In genomic region chr3:128698211-128699011, GRCh38 we compare ENCODE assay signal across 8 cellular contexts. TPM values are rescaled to one million over a fixed set of nuclear protein-coding genes. Genes with fewer than 3 reads are reported as not detected.
A peak's percentile ranks its signal among the peaks of the same experiment; 100 is the strongest.
DNase-seq lines count a peak whose midpoint lies in the region; ATAC-seq and TF ChIP-seq lines count a peak whose summit lies in the region.

No MANE protein-coding gene starts in this region.

- H2BK5ac ChIP-seq in H9 (ENCODE audit: insufficient read length, low read length): no peak overlapping the region
- H2BK5ac ChIP-seq in mesendoderm (ENCODE audit: low read length): no peak overlapping the region

- H3K18ac ChIP-seq in H9 (ENCODE audit: insufficient read length, low read depth, low read length) (peak overlapping the region; percentile 22), mesendoderm (ENCODE audit: low read length) (peak overlapping the region; percentile 33)

- H4K8ac ChIP-seq in H9 (replicated peaks; ENCODE audit: insufficient read length, low read depth, low read length) (no peak overlapping the region), mesendoderm (ENCODE audit: low read depth, low read length) (no peak overlapping the region)

- peak overlapping the region in 1 of 3 experiments; percentile 52; a peak in 1 of 7 replicates for H3K27ac Mint-ChIP-seq in H9
- no peak overlapping the region for H3K27ac Mint-ChIP-seq in activated CD8-positive, alpha-beta T cell treated with anti-CD3 and anti-CD28 coated beads, Interleukin-2, amount 10 ng/mL, durations not matched to agents 7 days and 5 days

- H2AK5ac ChIP-seq in H9 (ENCODE audit: insufficient read length, low read length): no peak overlapping the region
- H2AK5ac ChIP-seq in mesendoderm (ENCODE audit: low read length): no peak overlapping the region

- H3K79me1 ChIP-seq in H9 (ENCODE audit: insufficient read depth, low read depth, low read length, poor library complexity, severe bottlenecking): no peaks in the 10 kb centered on the region
- H3K79me1 ChIP-seq in mesendoderm (ENCODE audit: low read length): no peaks in the 10 kb centered on the region

- peak overlapping the region; percentile 89 for H2AFZ ChIP-seq in ACC112 (ENCODE audit: low read length, unreplicated experiment)
- H2AFZ ChIP-seq in H9 (ENCODE audit: low read length): no peak overlapping the region

- no peak overlapping the region for H2BK120ac ChIP-seq in H9 (ENCODE audit: low read depth, low read length, poor library complexity, severe bottlenecking)
- no peak overlapping the region for H2BK120ac ChIP-seq in mesendoderm (ENCODE audit: low read depth, low read length)

- no peak overlapping the region for H2BK15ac ChIP-seq in H9 (ENCODE audit: low read depth, low read length)
- H2BK15ac ChIP-seq in mesendoderm (replicated peaks; ENCODE audit: low read depth): no peak overlapping the region

- no peak overlapping the region for H3T11ph ChIP-seq in H9 (ENCODE audit: low read length)

- H3K36me3 ChIP-seq in ACC112 (ENCODE audit: insufficient read depth, low read length) (no peaks in the 10 kb centered on the region), mesendoderm (ENCODE audit: control insufficient read depth, insufficient read depth, low read length) (no peaks in the 10 kb centered on the region), thoracic aorta (no peaks in the 10 kb centered on the region)

- H3K27me3 Mint-ChIP-seq in H9 (ENCODE audit: low read depth): peaks cover 7% of the 10 kb centered on the region
- H3K27me3 Mint-ChIP-seq in activated CD8-positive, alpha-beta T cell treated with anti-CD3 and anti-CD28 coated beads, Interleukin-2, amount 10 ng/mL, durations not matched to agents 7 days and 5 days (ENCODE audit: low read depth): peaks cover 7% of the 10 kb centered on the region

- no peak overlapping the region for H3K27ac ChIP-seq in ACC112 (ENCODE audit: low read depth, low read length)
- no peak overlapping the region for H3K27ac ChIP-seq in H9 (ENCODE audit: insufficient read length, low read depth, low read length)
- H3K27ac ChIP-seq in mesendoderm (ENCODE audit: low read depth, low read length): no peak overlapping the region
- H3K27ac ChIP-seq in thoracic aorta: peak overlapping the region; percentile 85 to 88

- H3K4me2 ChIP-seq in H9 (ENCODE audit: insufficient read depth, insufficient read length, low read length) (peak overlapping the region; percentile 32), mesendoderm (ENCODE audit: low read length) (peak overlapping the region; percentile 83)

- no peaks in the 10 kb centered on the region for H3K9me3 ChIP-seq in H9 (ENCODE audit: control insufficient read depth, low read depth, low read length)
- H3K9me3 ChIP-seq in thoracic aorta: no peaks in the 10 kb centered on the region

- WGBS in H9 (ENCODE audit: extremely low coverage, insufficient read length, low lambda C conversion rate): no CpG with 5 or more reads among the region's 53 CpGs
- no CpG with 5 or more reads among the region's 53 CpGs for WGBS in mesendoderm (ENCODE audit: extremely low coverage, insufficient coverage, low lambda C conversion rate)

- H3K27me3 ChIP-seq in ACC112 (ENCODE audit: insufficient read depth, low read length): no peaks in the 10 kb centered on the region
- no peaks in the 10 kb centered on the region for H3K27me3 ChIP-seq in H9 (ENCODE audit: insufficient read depth, low read length)
- no peaks in the 10 kb centered on the region for H3K27me3 ChIP-seq in mesendoderm (ENCODE audit: insufficient read depth, low read length, poor library complexity)
- no peaks in the 10 kb centered on the region for H3K27me3 ChIP-seq in thoracic aorta (replicated peaks; ENCODE audit: insufficient read depth)

- H3K4me3 Mint-ChIP-seq in H9: peak overlapping the region; percentile 60 to 65
- peak overlapping the region; percentile 42 for H3K4me3 Mint-ChIP-seq in activated CD8-positive, alpha-beta T cell treated with anti-CD3 and anti-CD28 coated beads, Interleukin-2, amount 10 ng/mL, durations not matched to agents 7 days and 5 days

- peak; percentile 78 for ATAC-seq in activated CD8-positive, alpha-beta T cell treated with anti-CD3 and anti-CD28 coated beads, Interleukin-2, amount 10 ng/mL, durations not matched to agents 7 days and 5 days
- ATAC-seq in thoracic aorta (ENCODE audit: insufficient number of reproducible peaks, low FRiP score, low read depth) (peak; percentile 50), HG03378 (IDR thresholded peaks at IDR 0.05; ENCODE audit: unreplicated experiment) (no peak), HG03025 (IDR thresholded peaks at IDR 0.05; ENCODE audit: low FRiP score, unreplicated experiment) (no peak)

- CTCF ChIA-PET in activated CD8-positive, alpha-beta T cell treated with anti-CD3 and anti-CD28 coated beads, Interleukin-2, amount 10 ng/mL, durations not matched to agents 7 days and 5 days (lab: Charles Lee): interaction anchor here (1.2 to 3.4 kb wide), 4 partner anchors 15 to 97 kb away, joined by 3 to 12 read pairs (median 6); no protein-coding TSS in a partner anchor

- POLR2A ChIA-PET in activated CD8-positive, alpha-beta T cell treated with anti-CD3 and anti-CD28 coated beads, Interleukin-2, amount 10 ng/mL, durations not matched to agents 7 days and 5 days (lab: Charles Lee): interaction anchor here (1.9 kb wide), 1 partner anchor 17 kb away, joined by 5 read pairs; no protein-coding TSS in a partner anchor

- H3K14ac ChIP-seq in H9 (ENCODE audit: insufficient read depth, low read length): peak overlapping the region; percentile 82

- TF ChIP-seq CTCF in H9 (conservative IDR thresholded peaks at IDR 0.05) (no peak), thoracic aorta (IDR thresholded peaks at IDR 0.05) (no peak)

- H3K4ac ChIP-seq in H9 (ENCODE audit: low read depth, low read length): no peak overlapping the region
- no peak overlapping the region for H3K4ac ChIP-seq in mesendoderm (ENCODE audit: low read depth, low read length)

- H3K4me3 ChIP-seq in ACC112 (ENCODE audit: low read depth, low read length): peak overlapping the region; percentile 80
- H3K4me3 ChIP-seq in mesendoderm (ENCODE audit: low read length): peak overlapping the region; percentile 51
- peak overlapping the region; percentile 92 for H3K4me3 ChIP-seq in thoracic aorta

- H3K9me3 Mint-ChIP-seq in H9: no peaks in the 10 kb centered on the region
- H3K9me3 Mint-ChIP-seq in activated CD8-positive, alpha-beta T cell treated with anti-CD3 and anti-CD28 coated beads, Interleukin-2, amount 10 ng/mL, durations not matched to agents 7 days and 5 days (ENCODE audit: insufficient read depth): no peaks in the 10 kb centered on the region

- peaks cover 6% of the 10 kb centered on the region for H3K23me2 ChIP-seq in H9 (ENCODE audit: insufficient read length, low read depth, low read length, poor library complexity, severe bottlenecking)

- no peak overlapping the region for H4K91ac ChIP-seq in H9 (ENCODE audit: insufficient read length, low read depth, low read length)

- no peak overlapping the region for H2BK20ac ChIP-seq in H9 (ENCODE audit: low read depth, low read length, poor library complexity, severe bottlenecking)

- peak overlapping the region; percentile 6 for H3K9ac ChIP-seq in H9 (ENCODE audit: extremely low read depth, insufficient read length, low read length)
- peak overlapping the region; percentile 78 for H3K9ac ChIP-seq in mesendoderm (ENCODE audit: low read length)

- DNase-seq in H9 (peak; percentile 63), epidermal melanocyte (ENCODE audit: insufficient read length, low spot score) (peak; percentile 35), mesendoderm (peak; percentile 50), thoracic aorta (ENCODE audit: low spot score) (no peak)
- no peak for DNase-seq in activated CD8-positive, alpha-beta T cell treated with anti-CD3 and anti-CD28 coated beads, Interleukin-2, amount 10 ng/mL, durations not matched to agents 7 days and 5 days

- no peak overlapping the region for H2BK12ac ChIP-seq in H9 (ENCODE audit: insufficient read length, low read depth, low read length)

- no peak overlapping the region for H3K56ac ChIP-seq in H9 (ENCODE audit: insufficient read length, low read depth, low read length)
- H3K56ac ChIP-seq in mesendoderm (ENCODE audit: low read length): peak overlapping the region; percentile 91

- no peak overlapping the region for H4K5ac ChIP-seq in H9 (ENCODE audit: insufficient read length, low read depth, low read length)
- no peak overlapping the region for H4K5ac ChIP-seq in mesendoderm (ENCODE audit: low read length)

- H3K36me3 Mint-ChIP-seq in H9 (ENCODE audit: insufficient read depth in 1 of 3, low read depth in 3 of 3): no peaks in the 10 kb centered on the region
- H3K36me3 Mint-ChIP-seq in activated CD8-positive, alpha-beta T cell treated with anti-CD3 and anti-CD28 coated beads, Interleukin-2, amount 10 ng/mL, durations not matched to agents 7 days and 5 days (ENCODE audit: low read depth): no peaks in the 10 kb centered on the region

- H3K4me1 ChIP-seq in ACC112 (ENCODE audit: control insufficient read depth, insufficient read depth, low read length, unreplicated experiment) (no peaks in the 10 kb centered on the region), H9 (ENCODE audit: insufficient read depth, low read length) (no peaks in the 10 kb centered on the region), mesendoderm (ENCODE audit: control insufficient read depth, low read depth, low read length) (no peaks in the 10 kb centered on the region), thoracic aorta (ENCODE audit: control insufficient read depth in 1 of 2, low read depth in 2 of 2) (no peaks in the 10 kb centered on the region)

- peaks cover 3 to 7% of the 10 kb centered on the region in 2 experiments; a peak in 3 of 4 replicates for H3K4me1 Mint-ChIP-seq in H9
- peaks cover 8% of the 10 kb centered on the region for H3K4me1 Mint-ChIP-seq in activated CD8-positive, alpha-beta T cell treated with anti-CD3 and anti-CD28 coated beads, Interleukin-2, amount 10 ng/mL, durations not matched to agents 7 days and 5 days (ENCODE audit: low read depth)

- H3K23ac ChIP-seq in H9 (ENCODE audit: insufficient read length, low read depth, low read length) (no peak overlapping the region), mesendoderm (ENCODE audit: low read length) (peak overlapping the region; percentile 99)

- H3K79me2 ChIP-seq in ACC112 (ENCODE audit: control insufficient read depth, insufficient read depth, low read length, unreplicated experiment) (no peaks in the 10 kb centered on the region), H9 (ENCODE audit: insufficient read depth, low read length) (no peaks in the 10 kb centered on the region), mesendoderm (ENCODE audit: control insufficient read depth, insufficient read depth, low read length) (no peaks in the 10 kb centered on the region)

- H4K20me1 ChIP-seq in H9 (ENCODE audit: control insufficient read depth, insufficient read depth, insufficient read length): no peaks in the 10 kb centered on the region

RNA-seq across cellular contexts. Expression of gene RAB7A, which starts 27.6 kb away (rescaled TPM):
- total RNA-seq in H9 (2021) (155 and 169 TPM in 2 replicates), thoracic aorta (100 to 1,000 TPM in 1 of 2 donors, 10 to 100 TPM in 1; 73.1 to 108 TPM)
- total RNA-seq in activated CD8-positive, alpha-beta T cell treated with anti-CD3 and anti-CD28 coated beads, Interleukin-2, amount 10 ng/mL, durations not matched to agents 7 days and 5 days: 100 to 1,000 TPM; 256 to 269 TPM
- polyA plus RNA-seq in mesendoderm (2013, experiment 1 of 2): 203 TPM
- 209 TPM for polyA plus RNA-seq in mesendoderm (2013, experiment 2 of 2)

RNA-seq across cellular contexts. Expression of gene RPN1, which starts 47.8 kb away (rescaled TPM):
- total RNA-seq in H9 (2021) (170 and 174 TPM in 2 replicates), thoracic aorta (100 to 1,000 TPM; 202 to 227 TPM)
- total RNA-seq in activated CD8-positive, alpha-beta T cell treated with anti-CD3 and anti-CD28 coated beads, Interleukin-2, amount 10 ng/mL, durations not matched to agents 7 days and 5 days: 100 to 1,000 TPM; 157 to 162 TPM
- polyA plus RNA-seq in mesendoderm (2013, experiment 1 of 2): 156 TPM
- polyA plus RNA-seq in mesendoderm (2013, experiment 2 of 2): 160 TPM

Comparison
In these comparisons a context has a peak if more than half of its experiments do, and no peak if none do; other contexts are left out.
1. H3K27ac ChIP-seq: peak in thoracic aorta (2 of 2); none in ACC112 (single experiment), H9 (single experiment) and mesendoderm (single experiment).
2. DNase-seq: peak in H9 (single experiment), epidermal melanocyte (single experiment) and mesendoderm (single experiment); none in activated CD8-positive, alpha-beta T cell treated with anti-CD3 and anti-CD28 coated beads, Interleukin-2, amount 10 ng/mL, durations not matched to agents 7 days and 5 days (single experiment) and thoracic aorta (single experiment).
3. ATAC-seq: peak in activated CD8-positive, alpha-beta T cell treated with anti-CD3 and anti-CD28 coated beads, Interleukin-2, amount 10 ng/mL, durations not matched to agents 7 days and 5 days (single experiment) and thoracic aorta (single experiment); none in HG03378 (single experiment) and HG03025 (single experiment).
4. Peak in every context shown above with its lines, with median percentiles within 50 percentile points of each other: H3K4me3 ChIP-seq.